Comparison of ENCODE assay signal across 7 cellular contexts in genomic region chr21:14259669-14260458, GRCh38. TPM values are rescaled to one million over a fixed set of nuclear protein-coding genes. Genes with fewer than 3 reads are reported as not detected.
DNase-seq lines count a peak whose midpoint lies in the region; ATAC-seq and TF ChIP-seq lines count a peak whose summit lies in the region.

No MANE protein-coding gene starts in this region.

- peaks cover 2% of the 10 kb centered on the region for H3K27me3 Mint-ChIP-seq in memory B cell

- no peak overlapping the region for H3K4me3 Mint-ChIP-seq in memory B cell

- DNase-seq in GM12864 (ENCODE audit: low read depth) (peak; percentile 3), NCI-H82 (lab: John Stamatoyannopoulos, UW) (peak; percentile 79), dermis blood vessel endothelial cell (peak; percentile 79), memory B cell (ENCODE audit: low spot score in 2 of 2) (peak in 1 of 2 donors; percentile 10)
- DNase-seq in stimulated activated naive CD4-positive, alpha-beta T cell treated with Interleukin-2 at 50 U/mL for 16 hours (lab: John Stamatoyannopoulos, UW): no peak

- no peaks in the 10 kb centered on the region for H3K9me3 Mint-ChIP-seq in memory B cell

- ATAC-seq in HG03175 (IDR thresholded peaks at IDR 0.05; ENCODE audit: unreplicated experiment) (peak; percentile 51), memory B cell (ENCODE audit: low read depth) (peak; percentile 70), GM21423 (IDR thresholded peaks at IDR 0.05; ENCODE audit: unreplicated experiment) (no peak)

- H3K27ac Mint-ChIP-seq in memory B cell: no peak overlapping the region

- H3K4me3 ChIP-seq in GM12864 (ENCODE audit: low read depth, low read length): no peak overlapping the region

- TF ChIP-seq CTCF in GM12864 (IDR thresholded peaks at IDR 0.05; ENCODE audit: low read depth, low read length, missing control alignments): peak; percentile 43

- H3K4me1 Mint-ChIP-seq in memory B cell: no peaks in the 10 kb centered on the region

- H3K36me3 Mint-ChIP-seq in memory B cell: no peaks in the 10 kb centered on the region

RNA-seq across cellular contexts. Expression of gene RBM11, which starts 43.9 kb away (rescaled TPM):
- total RNA-seq in dermis blood vessel endothelial cell: not detected in 2 replicates

RNA-seq across cellular contexts. Expression of gene LIPI, which starts 49.1 kb away (rescaled TPM):
- not detected in 2 replicates for total RNA-seq in dermis blood vessel endothelial cell
